1 cellular context compared by ENCODE assay signal in the genomic region with DNA sequence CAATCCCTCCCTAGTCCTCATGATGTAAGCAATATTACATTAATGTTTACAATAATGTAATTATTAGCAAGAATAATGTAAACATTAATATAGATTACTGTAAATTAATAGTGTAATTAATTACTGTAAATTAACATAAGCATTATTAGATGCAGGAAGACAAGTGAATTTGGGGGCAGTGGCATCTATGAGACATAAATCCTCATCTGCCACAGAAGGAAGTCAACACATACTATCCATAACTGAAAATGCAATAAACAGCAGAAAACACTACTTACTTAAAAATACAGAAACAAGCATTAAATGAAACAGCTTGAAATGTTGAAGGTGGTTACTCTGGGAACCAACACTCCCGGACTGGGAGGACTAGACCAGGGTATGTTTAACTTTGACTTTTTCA.
TF ChIP-seq lines count a peak whose summit lies in the region.

No MANE protein-coding gene starts in this region.

TF ChIP-seq in K562, 482 proteins besides CTCF, POLR2A, EP300 and RAD21 (continued from another document):
- peak; percentile 81 for TF ChIP-seq MEIS2 (IDR thresholded peaks at IDR 0.05; ENCODE audit: partially characterized antibody)
- TF ChIP-seq POLR2AphosphoS2 (IDR thresholded peaks at IDR 0.05; ENCODE audit: low read length) = no peak
- TF ChIP-seq NCOR1 (IDR thresholded peaks at IDR 0.05) = no peak
- TF ChIP-seq KAT8 (IDR thresholded peaks at IDR 0.05; ENCODE audit: low read depth) = no peak
- no peak for TF ChIP-seq NFIC (IDR thresholded peaks at IDR 0.05)
- TF ChIP-seq, protein P1, sequence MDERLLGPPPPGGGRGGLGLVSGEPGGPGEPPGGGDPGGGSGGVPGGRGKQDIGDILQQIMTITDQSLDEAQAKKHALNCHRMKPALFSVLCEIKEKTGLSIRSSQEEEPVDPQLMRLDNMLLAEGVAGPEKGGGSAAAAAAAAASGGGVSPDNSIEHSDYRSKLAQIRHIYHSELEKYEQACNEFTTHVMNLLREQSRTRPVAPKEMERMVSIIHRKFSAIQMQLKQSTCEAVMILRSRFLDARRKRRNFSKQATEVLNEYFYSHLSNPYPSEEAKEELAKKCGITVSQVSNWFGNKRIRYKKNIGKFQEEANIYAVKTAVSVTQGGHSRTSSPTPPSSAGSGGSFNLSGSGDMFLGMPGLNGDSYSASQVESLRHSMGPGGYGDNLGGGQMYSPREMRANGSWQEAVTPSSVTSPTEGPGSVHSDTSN (CRISPR knock-in tag; IDR thresholded peaks at IDR 0.05; ENCODE audit: low read depth) = no peak
- TF ChIP-seq, protein P1 (tag; conservative IDR thresholded peaks at IDR 0.05; ENCODE audit: low read depth) = peak; percentile 58
- TF ChIP-seq ARHGAP35 (IDR thresholded peaks at IDR 0.05; ENCODE audit: partially characterized antibody) = no peak
- TF ChIP-seq ZNF551 (CRISPR knock-in tag; IDR thresholded peaks at IDR 0.05) = no peak
- TF ChIP-seq SRF (CRISPR knock-in tag; IDR thresholded peaks at IDR 0.05) = no peak
- TF ChIP-seq HEY1 (CRISPR knock-in tag; IDR thresholded peaks at IDR 0.05; ENCODE audit: borderline replicate concordance) = no peak
- no peak for TF ChIP-seq BCL6 (CRISPR knock-in tag; IDR thresholded peaks at IDR 0.05)
- TF ChIP-seq, protein P2, sequence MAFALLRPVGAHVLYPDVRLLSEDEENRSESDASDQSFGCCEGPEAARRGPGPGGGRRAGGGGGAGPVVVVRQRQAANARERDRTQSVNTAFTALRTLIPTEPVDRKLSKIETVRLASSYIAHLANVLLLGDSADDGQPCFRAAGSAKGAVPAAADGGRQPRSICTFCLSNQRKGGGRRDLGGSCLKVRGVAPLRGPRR (CRISPR knock-in tag; IDR thresholded peaks at IDR 0.05) = no peak
- no peak for TF ChIP-seq CEBPB (tag; IDR thresholded peaks at IDR 0.05)
- TF ChIP-seq NONO (IDR thresholded peaks at IDR 0.05; ENCODE audit: low read depth in 2 of 2, low read length in 1 of 2) = no peak
- no peak for TF ChIP-seq JUND (IDR thresholded peaks at IDR 0.05; ENCODE audit: borderline replicate concordance, low read depth, low read length)
- no peak for TF ChIP-seq JUND (tag; IDR thresholded peaks at IDR 0.05; ENCODE audit: borderline replicate concordance, low read depth, low read length)
- TF ChIP-seq NCOA4 (IDR thresholded peaks at IDR 0.05; ENCODE audit: partially characterized antibody) = no peak
- TF ChIP-seq CC2D1A (IDR thresholded peaks at IDR 0.05) = no peak
- TF ChIP-seq, protein P3, sequence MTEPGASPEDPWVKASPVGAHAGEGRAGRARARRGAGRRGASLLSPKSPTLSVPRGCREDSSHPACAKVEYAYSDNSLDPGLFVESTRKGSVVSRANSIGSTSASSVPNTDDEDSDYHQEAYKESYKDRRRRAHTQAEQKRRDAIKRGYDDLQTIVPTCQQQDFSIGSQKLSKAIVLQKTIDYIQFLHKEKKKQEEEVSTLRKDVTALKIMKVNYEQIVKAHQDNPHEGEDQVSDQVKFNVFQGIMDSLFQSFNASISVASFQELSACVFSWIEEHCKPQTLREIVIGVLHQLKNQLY (CRISPR knock-in tag; conservative IDR thresholded peaks at IDR 0.05) = no peak
